In the genomic region with DNA sequence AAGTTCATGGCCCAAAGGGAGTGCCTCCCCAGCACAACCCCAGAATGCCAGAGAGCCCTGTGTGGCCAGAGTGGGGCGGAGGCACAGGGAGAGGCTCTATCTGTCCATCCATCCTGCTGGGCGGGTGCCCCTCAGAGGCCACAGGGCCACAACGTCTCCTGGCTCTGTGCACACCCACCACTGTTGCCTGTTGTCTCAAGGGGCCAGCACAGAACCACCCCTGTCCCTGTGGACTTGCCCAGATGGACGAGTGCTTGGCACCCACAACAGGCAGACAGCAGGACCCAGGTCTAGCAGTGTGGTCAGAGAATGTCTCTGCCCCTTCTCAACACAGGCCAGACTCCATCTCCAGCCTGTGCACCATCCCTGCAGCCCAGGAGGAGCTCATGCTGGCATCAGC, we compare ENCODE assay signal across 16 cellular contexts.
DNase-seq lines count a peak whose midpoint lies in the region; ATAC-seq and TF ChIP-seq lines count a peak whose summit lies in the region.
"Had no signal": no experiment of that assay in that cellular context is flagged by ENCODE, and none has a peak within 500 bp of the region (broad histone marks: within the 10 kb centered on the region; RNA-seq: fewer than 3 reads in every experiment).

No MANE protein-coding gene starts in this region.

- H3K4me2 ChIP-seq in H9 (ENCODE audit: insufficient read depth, insufficient read length, low read length): no peak overlapping the region
- H3K4me2 ChIP-seq: BLaER1 treated with 17β-estradiol and CSF1 and Interleukin-3, amounts not matched to agents 10 nM and 100 nM had no signal

- H3K4me3 Mint-ChIP-seq in H9: no peak overlapping the region
- H3K4me3 Mint-ChIP-seq: B cell; CD8-positive, alpha-beta T cell had no signal

- H3K9me3 ChIP-seq in H9 (ENCODE audit: control insufficient read depth, low read depth, low read length) (no peaks in the 10 kb centered on the region), spleen (peaks cover 0 to 18% (median 2%) of the 10 kb centered on the region in 8 donors)
- H3K9me3 ChIP-seq: HAP-1 had no signal

- H3K56ac ChIP-seq in H9 (ENCODE audit: insufficient read length, low read depth, low read length): no peak overlapping the region

- no peaks in the 10 kb centered on the region for H3K4me1 ChIP-seq in H9 (ENCODE audit: insufficient read depth, low read length)
- H3K4me1 ChIP-seq in spleen: peaks cover 8 to 17% (median 11%) of the 10 kb centered on the region in 6 donors
- H3K4me1 ChIP-seq: BLaER1 treated with 17β-estradiol and CSF1 and Interleukin-3, amounts not matched to agents 10 nM and 100 nM; HAP-1 had no signal

- TF ChIP-seq CTCF in H9 (conservative IDR thresholded peaks at IDR 0.05) (no peak), spleen (IDR thresholded peaks at IDR 0.05 in 8 of 11, conservative IDR thresholded peaks at IDR 0.05 in 3 of 11) (no peak)

- no peak overlapping the region for H2AK5ac ChIP-seq in H9 (ENCODE audit: insufficient read length, low read length)

- no peak overlapping the region for H2BK120ac ChIP-seq in H9 (ENCODE audit: low read depth, low read length, poor library complexity, severe bottlenecking)

- no peaks in the 10 kb centered on the region for H3K79me1 ChIP-seq in H9 (ENCODE audit: insufficient read depth, low read depth, low read length, poor library complexity, severe bottlenecking)

- no peak overlapping the region for H2BK12ac ChIP-seq in H9 (ENCODE audit: insufficient read length, low read depth, low read length)

- no CpG with 5 or more reads among the region's 4 CpGs for WGBS in H9 (ENCODE audit: extremely low coverage, insufficient read length, low lambda C conversion rate)
- 69 to 90% (median 75%) methylated on average over 2 to 4 of the region's 4 CpGs for WGBS in spleen, 5 donors

- H3K4me3 ChIP-seq in spleen: no peak overlapping the region
- H3K4me3 ChIP-seq: BLaER1 treated with 17β-estradiol and CSF1 and Interleukin-3, amounts not matched to agents 10 nM and 100 nM; HAP-1 had no signal

- no peak overlapping the region for H3K4ac ChIP-seq in H9 (ENCODE audit: low read depth, low read length)

- H2BK15ac ChIP-seq in H9 (ENCODE audit: low read depth, low read length): no peak overlapping the region

- H3K23ac ChIP-seq in H9 (ENCODE audit: insufficient read length, low read depth, low read length): no peak overlapping the region

- peak overlapping the region; percentile 6 for H4K8ac ChIP-seq in H9 (replicated peaks; ENCODE audit: insufficient read length, low read depth, low read length)

- TF ChIP-seq POLR2A in erythroblast (IDR thresholded peaks at IDR 0.05; ENCODE audit: low read length) (no peak), spleen (IDR thresholded peaks at IDR 0.05) (no peak)

- DNase-seq in H9 (no peak), erythroblast (lab: John Stamatoyannopoulos, UW) (peak; percentile 13 to 64), mesenteric fat pad (ENCODE audit: low spot score) (peak; percentile 68), spleen (peak; percentile 51)
- DNase-seq in stimulated activated CD4-positive, alpha-beta T cell treated with anti-CD3 and anti-CD28 coated beads, Interleukin-15, amount 100 ng/mL, for 24 hours: no peak
- DNase-seq: 8988T; Calu3; CD8-positive, alpha-beta T cell; DMS79 treated with DMSO at 0.1 percent for 48 hours; GF-D8 had no signal

- H3K23me2 ChIP-seq in H9 (ENCODE audit: insufficient read length, low read depth, low read length, poor library complexity, severe bottlenecking): peaks cover 3% of the 10 kb centered on the region

- H3T11ph ChIP-seq in H9 (ENCODE audit: low read length): no peak overlapping the region

- no peak overlapping the region for H3K27ac ChIP-seq in H9 (ENCODE audit: insufficient read length, low read depth, low read length)
- H3K27ac ChIP-seq in spleen: no peak overlapping the region
- H3K27ac ChIP-seq: BLaER1 treated with 17β-estradiol and CSF1 and Interleukin-3, amounts not matched to agents 10 nM and 100 nM; HL-60 had no signal

- H3K27me3 ChIP-seq in H9 (ENCODE audit: insufficient read depth, low read length) (no peaks in the 10 kb centered on the region), spleen (replicated peaks in 1 of 7) (peaks cover 0 to 46% (median 13%) of the 10 kb centered on the region in 7 donors)

- H2BK5ac ChIP-seq in H9 (ENCODE audit: insufficient read length, low read length): no peak overlapping the region

- H3K79me2 ChIP-seq in H9 (ENCODE audit: insufficient read depth, low read length): no peaks in the 10 kb centered on the region

- no peak overlapping the region for H2AFZ ChIP-seq in H9 (ENCODE audit: low read length)

- H4K20me1 ChIP-seq in H9 (ENCODE audit: control insufficient read depth, insufficient read depth, insufficient read length): no peaks in the 10 kb centered on the region
- H4K20me1 ChIP-seq: BLaER1 treated with 17β-estradiol and CSF1 and Interleukin-3, amounts not matched to agents 10 nM and 100 nM had no signal

- no peak overlapping the region for H2BK20ac ChIP-seq in H9 (ENCODE audit: low read depth, low read length, poor library complexity, severe bottlenecking)

- H3K9me3 Mint-ChIP-seq in H9: peaks cover 31 to 38% of the 10 kb centered on the region in 2 experiments

- H3K36me3 ChIP-seq in spleen: no peaks in the 10 kb centered on the region
- H3K36me3 ChIP-seq: BLaER1 treated with 17β-estradiol and CSF1 and Interleukin-3, amounts not matched to agents 10 nM and 100 nM; HAP-1 had no signal

- no peak overlapping the region for H3K18ac ChIP-seq in H9 (ENCODE audit: insufficient read length, low read depth, low read length)

- H3K4me1 Mint-ChIP-seq in H9: peaks cover 5 to 7% of the 10 kb centered on the region in 2 experiments

- H3K9ac ChIP-seq in H9 (ENCODE audit: extremely low read depth, insufficient read length, low read length): no peak overlapping the region
- H3K9ac ChIP-seq: BLaER1 treated with 17β-estradiol and CSF1 and Interleukin-3, amounts not matched to agents 10 nM and 100 nM had no signal

- no peak overlapping the region; the same call in 1 of the 2 replicates for H3K14ac ChIP-seq in H9 (ENCODE audit: insufficient read depth, low read length)

- H3K27ac Mint-ChIP-seq in H9: no peak overlapping the region
- H3K27ac Mint-ChIP-seq: B cell; CD8-positive, alpha-beta T cell had no signal

- peaks cover 0 to 18% (median 8%) of the 10 kb centered on the region in 3 experiments; a peak in 6 of 7 replicates for H3K36me3 Mint-ChIP-seq in H9 (ENCODE audit: insufficient read depth in 1 of 3, low read depth in 3 of 3)
- H3K36me3 Mint-ChIP-seq: CD8-positive, alpha-beta T cell had no signal

- H4K5ac ChIP-seq in H9 (ENCODE audit: insufficient read length, low read depth, low read length): no peak overlapping the region

- ATAC-seq in GM18873 (IDR thresholded peaks at IDR 0.05; ENCODE audit: low FRiP score, unreplicated experiment) (no peak), HG03571 (IDR thresholded peaks at IDR 0.05; ENCODE audit: unreplicated experiment) (no peak)
- ATAC-seq: CD8-positive, alpha-beta T cell had no signal

- H4K91ac ChIP-seq in H9 (ENCODE audit: insufficient read length, low read depth, low read length): no peak overlapping the region

- peaks cover 29% of the 10 kb centered on the region for H3K27me3 Mint-ChIP-seq in H9 (ENCODE audit: low read depth)

- intact Hi-C loops in spleen (cut with DNase I; ENCODE audit: low total_unique reads): no loop called here

Comparison
In these comparisons a context has a peak if more than half of its experiments do, and no peak if none do; other contexts are left out.
1. DNase-seq: peak in erythroblast (2 of 2), mesenteric fat pad (single experiment) and spleen (single experiment); none in H9 (single experiment) and stimulated activated CD4-positive, alpha-beta T cell treated with anti-CD3 and anti-CD28 coated beads, Interleukin-15, amount 100 ng/mL, for 24 hours (single experiment).